In the genomic region with DNA sequence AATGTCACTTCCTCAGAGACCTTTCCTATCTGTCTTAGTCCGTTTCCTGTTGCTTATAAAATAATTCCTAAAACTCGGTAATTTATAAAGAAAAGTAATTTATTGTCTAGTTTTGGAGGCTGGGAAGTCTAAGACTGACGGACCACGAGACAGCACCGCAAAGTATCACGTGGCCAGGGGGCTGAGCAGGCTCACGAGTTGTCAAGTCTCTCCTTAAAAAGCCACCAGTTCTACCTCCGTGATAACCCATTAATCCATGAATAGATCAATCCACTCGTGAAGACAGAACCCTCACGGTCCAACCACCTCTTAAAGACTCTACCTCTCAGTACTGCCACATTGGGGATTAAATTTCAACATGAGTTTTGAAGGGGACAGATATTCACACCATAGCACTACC, we compare ENCODE assay signal across 8 cellular contexts. TPM values are rescaled to one million over a fixed set of nuclear protein-coding genes. Genes with fewer than 3 reads are reported as not detected.
DNase-seq lines count a peak whose midpoint lies in the region; ATAC-seq, FAIRE-seq and TF ChIP-seq lines count a peak whose summit lies in the region.

No MANE protein-coding gene starts in this region.

- H3K9ac ChIP-seq in endodermal cell (ENCODE audit: extremely low read depth, low read length, poor library complexity, severe bottlenecking): peak overlapping the region; percentile 52

- no peak for TF ChIP-seq CTCF in left ventricle myocardium inferior (IDR thresholded peaks at IDR 0.05; ENCODE audit: borderline replicate concordance)
- no peak for TF ChIP-seq CTCF in endodermal cell (conservative IDR thresholded peaks at IDR 0.05)
- no peak for TF ChIP-seq CTCF in pancreas (IDR thresholded peaks at IDR 0.05)

- no peaks in the 10 kb centered on the region for H3K27me3 ChIP-seq in left ventricle myocardium inferior (ENCODE audit: low read depth)
- no peaks in the 10 kb centered on the region for H3K27me3 ChIP-seq in endodermal cell (ENCODE audit: control insufficient read depth, insufficient read depth, low read length, poor library complexity, severe bottlenecking)
- H3K27me3 ChIP-seq in pancreas: no peaks in the 10 kb centered on the region

- H3K4me1 Mint-ChIP-seq in endodermal cell: peaks cover 8% of the 10 kb centered on the region

- no peaks in the 10 kb centered on the region for H3K27me3 Mint-ChIP-seq in endodermal cell (ENCODE audit: insufficient read depth)

- whole genome bisulfite sequencing in endodermal cell (ENCODE audit: insufficient coverage in 1 of 2, insufficient read length in 1 of 2), 2 experiments: 0 to 2% methylated on average over 6 to 9 of the region's 10 CpGs
- WGBS in pancreas, 2 donors: 1% methylated on average over 10 of the region's 10 CpGs

- DNase-seq in left ventricle myocardium inferior (no peak), cardiac septum (ENCODE audit: low spot score) (no peak), UCSD-AML1 (lab: John Stamatoyannopoulos, UW; ENCODE audit: unreplicated experiment) (peak; percentile 16), endodermal cell (peak; percentile 47), pancreas (no peak), SHP77 treated with DMSO at 0.1 percent for 48 hours (lab: John Stamatoyannopoulos, UW) (no peak), DMS79 (lab: John Stamatoyannopoulos, UW) (no peak)

- no peak for FAIRE-seq in pancreas (lab: Jason Lieb, UNC)

- H3K9me3 Mint-ChIP-seq in endodermal cell: no peaks in the 10 kb centered on the region

- peaks cover 16% of the 10 kb centered on the region for H3K36me3 Mint-ChIP-seq in endodermal cell (ENCODE audit: low read depth)

- H3K27ac ChIP-seq in left ventricle myocardium inferior (replicated peaks) (no peak overlapping the region), endodermal cell (ENCODE audit: low read depth, low read length) (no peak overlapping the region), pancreas (no peak overlapping the region)

- H3K27ac Mint-ChIP-seq in endodermal cell: no peak overlapping the region

- no peaks in the 10 kb centered on the region for H3K9me3 ChIP-seq in left ventricle myocardium inferior (replicated peaks)
- H3K9me3 ChIP-seq in endodermal cell (ENCODE audit: control insufficient read depth, low read length): no peaks in the 10 kb centered on the region
- H3K9me3 ChIP-seq in pancreas: no peaks in the 10 kb centered on the region

- peaks cover 70% of the 10 kb centered on the region for H3K4me1 ChIP-seq in left ventricle myocardium inferior
- H3K4me1 ChIP-seq in endodermal cell (ENCODE audit: control insufficient read depth, insufficient read depth, low read length): no peaks in the 10 kb centered on the region
- H3K4me1 ChIP-seq in pancreas: peaks cover 8 to 25% (median 8%) of the 10 kb centered on the region in 3 donors

- peak overlapping the region; percentile 97 for H3K4me3 ChIP-seq in left ventricle myocardium inferior
- peak overlapping the region; percentile 91 for H3K4me3 ChIP-seq in endodermal cell (ENCODE audit: low read length)
- peak overlapping the region; percentile 39 to 96 (median 74) for H3K4me3 ChIP-seq in pancreas

- intact Hi-C loops in left ventricle myocardium inferior (cut with micrococcal nuclease): no loop called here
- intact Hi-C loops in cardiac septum (cut with DNase I): loop anchor here (10.0 kb wide), 1 partner anchor 674 kb away; the partner anchor contains the start of gene SELENOS
- intact Hi-C loops in pancreas (cut with DNase I): no loop called here

- H3K4me3 Mint-ChIP-seq in endodermal cell: no peak overlapping the region

- H3K36me3 ChIP-seq in left ventricle myocardium inferior (peaks cover 12% of the 10 kb centered on the region), endodermal cell (ENCODE audit: control insufficient read depth, insufficient read depth, low read length) (peaks cover 19% of the 10 kb centered on the region), pancreas (no peaks in the 10 kb centered on the region)

- no peak for ATAC-seq in pancreas
- no peak for ATAC-seq in GM21576 (IDR thresholded peaks at IDR 0.05; ENCODE audit: unreplicated experiment)

RNA-seq across cellular contexts. Expression of gene LINS1, which starts 0.8 kb away (rescaled TPM):
- total RNA-seq in left ventricle myocardium inferior: 9.3 TPM
- total RNA-seq in cardiac septum: 9.7 TPM
- 1 to 10 TPM; 6.1 to 8.0 TPM for total RNA-seq in endodermal cell
- 15.4 TPM for polyA plus RNA-seq in endodermal cell (2013, experiment 1 of 2)
- 14.6 TPM for polyA plus RNA-seq in endodermal cell (2013, experiment 2 of 2)
- total RNA-seq in pancreas: 1 to 10 TPM; 3.1 to 8.3 (median 4.6) TPM
- polyA plus RNA-seq in pancreas: 1 to 10 TPM; 3.0 to 9.1 TPM

RNA-seq across cellular contexts. Expression of gene ASB7, which starts 1.2 kb away (rescaled TPM):
- total RNA-seq in left ventricle myocardium inferior: 4.6 TPM
- total RNA-seq in cardiac septum: 6.8 TPM
- 10 to 100 TPM; 14.3 to 16.2 TPM for total RNA-seq in endodermal cell
- 9.4 TPM for polyA plus RNA-seq in endodermal cell (2013, experiment 1 of 2)
- 9.6 TPM for polyA plus RNA-seq in endodermal cell (2013, experiment 2 of 2)
- total RNA-seq in pancreas: 1 to 10 TPM; 3.9 to 7.8 (median 4.6) TPM
- 1 to 10 TPM; 1.9 to 2.7 TPM for polyA plus RNA-seq in pancreas

Comparison
In these comparisons a context has a peak if more than half of its experiments do, and no peak if none do; other contexts are left out.
1. DNase-seq: peak in UCSD-AML1 (single experiment) and endodermal cell (single experiment); none in left ventricle myocardium inferior (single experiment), cardiac septum (single experiment), pancreas (0 of 6), SHP77 treated with DMSO at 0.1 percent for 48 hours (single experiment) and DMS79 (single experiment).
2. Peak in every context shown above with its lines, with median percentiles within 50 percentile points of each other: H3K4me3 ChIP-seq.